ENCODE assay signal across 1 cellular context in the genomic region with DNA sequence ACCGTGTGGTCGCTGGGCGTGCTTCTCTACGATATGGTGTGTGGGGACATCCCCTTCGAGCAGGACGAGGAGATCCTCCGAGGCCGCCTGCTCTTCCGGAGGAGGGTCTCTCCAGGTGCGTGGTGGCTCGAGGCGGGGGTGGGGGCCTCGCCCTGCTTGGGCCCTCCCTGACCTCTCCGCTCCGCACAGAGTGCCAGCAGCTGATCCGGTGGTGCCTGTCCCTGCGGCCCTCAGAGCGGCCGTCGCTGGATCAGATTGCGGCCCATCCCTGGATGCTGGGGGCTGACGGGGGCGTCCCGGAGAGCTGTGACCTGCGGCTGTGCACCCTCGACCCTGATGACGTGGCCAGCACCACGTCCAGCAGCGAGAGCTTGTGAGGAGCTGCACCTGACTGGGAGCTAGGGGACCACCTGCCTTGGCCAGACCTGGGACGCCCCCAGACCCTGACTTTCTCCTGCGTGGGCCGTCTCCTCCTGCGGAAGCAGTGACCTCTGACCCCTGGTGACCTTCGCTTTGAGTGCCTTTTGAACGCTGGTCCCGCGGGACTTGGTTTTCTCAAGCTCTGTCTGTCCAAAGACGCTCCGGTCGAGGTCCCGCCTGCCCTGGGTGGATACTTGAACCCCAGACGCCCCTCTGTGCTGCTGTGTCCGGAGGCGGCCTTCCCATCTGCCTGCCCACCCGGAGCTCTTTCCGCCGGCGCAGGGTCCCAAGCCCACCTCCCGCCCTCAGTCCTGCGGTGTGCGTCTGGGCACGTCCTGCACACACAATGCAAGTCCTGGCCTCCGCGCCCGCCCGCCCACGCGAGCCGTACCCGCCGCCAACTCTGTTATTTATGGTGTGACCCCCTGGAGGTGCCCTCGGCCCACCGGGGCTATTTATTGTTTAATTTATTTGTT.
TF ChIP-seq lines count a peak whose summit lies in the region.

No MANE protein-coding gene starts in this region.

TF ChIP-seq in endothelial cell of umbilical vein, 7 proteins besides CTCF, POLR2A, EP300 and RAD21:
- no peak for TF ChIP-seq EZH2 (IDR thresholded peaks at IDR 0.05; ENCODE audit: borderline replicate concordance, low read depth, low read length, severe bottlenecking)
- TF ChIP-seq POLR2AphosphoS5 (IDR thresholded peaks at IDR 0.05; ENCODE audit: insufficient read depth, low read depth, low read length) = peak; percentile 21
- TF ChIP-seq GATA2 (IDR thresholded peaks at IDR 0.05; ENCODE audit: insufficient read depth, insufficient read length, low read depth, low read length) = no peak
- TF ChIP-seq MYC (IDR thresholded peaks at IDR 0.05; ENCODE audit: low read depth, low read length) = no peak
- no peak for TF ChIP-seq JUN (IDR thresholded peaks at IDR 0.05; ENCODE audit: borderline replicate concordance, insufficient read depth, insufficient read length, low read depth)
- no peak for TF ChIP-seq FOS (IDR thresholded peaks at IDR 0.05; ENCODE audit: borderline replicate concordance, insufficient read depth, low read length)
- TF ChIP-seq MAX (IDR thresholded peaks at IDR 0.05; ENCODE audit: insufficient read depth, insufficient read length) = no peak
